9 cellular contexts compared by ENCODE assay signal in the genomic region with DNA sequence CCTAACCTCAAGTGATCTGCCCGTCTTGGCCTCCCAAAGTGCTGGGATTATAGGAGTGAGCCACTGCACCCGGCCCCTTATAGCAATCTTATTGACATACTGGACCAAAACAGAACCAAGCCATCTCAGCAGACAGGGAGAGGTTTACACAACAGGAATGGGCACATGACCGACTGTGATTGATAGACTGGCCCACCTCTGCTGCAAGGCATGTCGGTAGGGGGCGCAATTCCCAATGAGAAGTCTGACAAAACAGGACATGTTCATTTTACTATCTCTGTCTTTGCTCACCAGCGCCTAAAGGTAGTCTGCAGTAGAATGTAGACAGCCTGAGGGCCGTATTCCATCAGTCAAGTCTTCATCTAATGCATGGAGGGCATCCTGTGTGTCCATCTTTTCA. TPM values are rescaled to one million over a fixed set of nuclear protein-coding genes. Genes with fewer than 3 reads are reported as not detected.
DNase-seq lines count a peak whose midpoint lies in the region; ATAC-seq and TF ChIP-seq lines count a peak whose summit lies in the region.
"Had no signal": no experiment of that assay in that cellular context is flagged by ENCODE, and none has a peak within 500 bp of the region (broad histone marks: within the 10 kb centered on the region; RNA-seq: fewer than 3 reads in every experiment).

No MANE protein-coding gene starts in this region.

- no peak for ATAC-seq in psoas muscle

- H3K9me3 Mint-ChIP-seq in HFFc6 = peaks cover 3% of the 10 kb centered on the region; the same call in 1 of the 2 replicates

- H3K4me3 ChIP-seq in choroid plexus epithelial cell (ENCODE audit: low read depth, low read length) (no peak overlapping the region), psoas muscle (no peak overlapping the region)
- H3K4me3 ChIP-seq: SK-N-MC had no signal

- DNase-seq in ELR (ENCODE audit: low read depth) (peak; percentile 30), HFFc6 (no peak), SKM-1 (lab: John Stamatoyannopoulos, UW; ENCODE audit: unreplicated experiment) (peak; percentile 18), choroid plexus epithelial cell (ENCODE audit: low read depth) (peak; percentile 5), medulla oblongata (ENCODE audit: extremely low spot score) (no peak), hippocampal formation (lab: John Stamatoyannopoulos, UW) (no peak), psoas muscle (no peak)
- DNase-seq in stimulated activated CD4-positive, alpha-beta T cell treated with anti-CD3 and anti-CD28 coated beads, Interleukin-12 subunit alpha, Interleukin-12 subunit beta, amount 100 ng/mL, for 48 hours (ENCODE audit: low read depth in 2 of 3, low spot score in 1 of 3) = peak; percentile 24 to 59 (median 45)

- no peak overlapping the region for H3K27ac Mint-ChIP-seq in HFFc6

- H3K4me1 ChIP-seq in psoas muscle = no peaks in the 10 kb centered on the region

- no peaks in the 10 kb centered on the region for H3K9me3 ChIP-seq in psoas muscle

- no peaks in the 10 kb centered on the region for H3K36me3 ChIP-seq in psoas muscle (ENCODE audit: insufficient read depth in 1 of 2, low read depth in 1 of 2)

- peaks cover 49% of the 10 kb centered on the region for H3K4me1 Mint-ChIP-seq in HFFc6 (ENCODE audit: low read depth)

- no peak overlapping the region for H3K27ac ChIP-seq in psoas muscle
- H3K27ac ChIP-seq: SK-N-MC had no signal

- peaks cover 10% of the 10 kb centered on the region for H3K36me3 Mint-ChIP-seq in HFFc6 (ENCODE audit: low read depth)

- 67 to 76% (median 70%) methylated on average over 7 of the region's 7 CpGs for WGBS in psoas muscle, 3 donors

- peak overlapping the region; percentile 82; the same call in 1 of the 2 replicates for H3K4me3 Mint-ChIP-seq in HFFc6

- intact Hi-C loops in psoas muscle (cut with DNase I) = no loop called here

- H3K27me3 ChIP-seq in psoas muscle (ENCODE audit: insufficient read depth in 3 of 3, low read length in 2 of 3) = peaks cover 0 to 39% (median 12%) of the 10 kb centered on the region in 3 donors

- H3K27me3 Mint-ChIP-seq in HFFc6 (ENCODE audit: insufficient read depth) = peaks cover 5% of the 10 kb centered on the region

- peak; percentile 71 for TF ChIP-seq CTCF in HFFc6 (IDR thresholded peaks at IDR 0.05)
- TF ChIP-seq CTCF in choroid plexus epithelial cell (conservative IDR thresholded peaks at IDR 0.05; ENCODE audit: low read depth, low read length) = peak; percentile 44
- TF ChIP-seq CTCF in psoas muscle (IDR thresholded peaks at IDR 0.05) = no peak

RNA-seq across cellular contexts. Expression of gene LYPD6B, which starts 2.0 kb away (rescaled TPM):
- 10 to 100 TPM; 18.3 to 91.5 (median 23.2) TPM for total RNA-seq in HFFc6 (2021; fragmentation: NEBNext Ultra II Directional; extraction: Animal tissue kit (Norgen Biotek cat#: 25700))
- total RNA-seq in psoas muscle = not detected
- not detected for polyA plus RNA-seq in psoas muscle

Comparison
In these comparisons a context has a peak if more than half of its experiments do, and no peak if none do; other contexts are left out.
1. DNase-seq: peak in ELR (single experiment), SKM-1 (single experiment), choroid plexus epithelial cell (single experiment) and stimulated activated CD4-positive, alpha-beta T cell treated with anti-CD3 and anti-CD28 coated beads, Interleukin-12 subunit alpha, Interleukin-12 subunit beta, amount 100 ng/mL, for 48 hours (3 of 3); none in HFFc6 (single experiment), medulla oblongata (single experiment), hippocampal formation (0 of 2) and psoas muscle (0 of 2).
2. RNA of gene LYPD6B, which starts 2.0 kb away (total RNA-seq): 18.3 to 91.5 TPM in HFFc6; not detected in psoas muscle; every median in the first group is over 10 times any median in the second.